In genomic region chr13:49877629-49878218, GRCh38 we compare ENCODE assay signal across 18 cellular contexts. TPM values are rescaled to one million over a fixed set of nuclear protein-coding genes. Genes with fewer than 3 reads are reported as not detected.
A peak's percentile ranks its signal among the peaks of the same experiment; 100 is the strongest.
DNase-seq lines count a peak whose midpoint lies in the region; ATAC-seq and TF ChIP-seq lines count a peak whose summit lies in the region.
"Had no signal": no experiment of that assay in that cellular context is flagged by ENCODE, and none has a peak within 500 bp of the region (broad histone marks: within the 10 kb centered on the region; RNA-seq: fewer than 3 reads in every experiment).

No MANE protein-coding gene starts in this region.

- no peak for TF ChIP-seq EP300 in Ishikawa (IDR thresholded peaks at IDR 0.05; ENCODE audit: borderline replicate concordance)

- peak; percentile 10 for DNase-seq in EL
- peak; percentile 24 for DNase-seq in SK-N-DZ (ENCODE audit: low spot score)
- DNase-seq in foreskin melanocyte: peak; percentile 6
- DNase-seq in Right ventricle myocardium inferior (ENCODE audit: missing footprints): no peak
- DNase-seq in stimulated activated CD4-positive, alpha-beta T cell treated with anti-CD3 and anti-CD28 coated beads, Interleukin-4, amount 100 ng/mL, for 24 hours: no peak
- DNase-seq: activated CD4-positive, alpha-beta T cell treated with anti-CD3 and anti-CD28 coated beads, Interleukin-2, amount 10 ng/mL, durations not matched to agents 7 days and 5 days; activated naive CD4-positive, alpha-beta T cell; anterior cingulate cortex; Calu3; cortex of kidney; NCI-H1694 treated with DMSO at 0.1 percent for 48 hours; NCI-H510A treated with DMSO at 0.1 percent for 48 hours; stimulated activated naive B cell treated with anti-CD40 and anti-IgM and Interleukin-4, amounts not matched to agents 10 μg/mL and 1 μg/mL and 100 μg/mL, for 72 hours; tibial artery had no signal

- ATAC-seq in Right ventricle myocardium inferior (no peak), HG02884 (IDR thresholded peaks at IDR 0.05; ENCODE audit: unreplicated experiment) (no peak), HG03439 (IDR thresholded peaks at IDR 0.05; ENCODE audit: unreplicated experiment) (no peak)
- ATAC-seq: natural killer cell treated with Interleukin-12 subunit alpha and Interleukin-12 subunit beta and Interleukin-15 and Interleukin-18, amount 100 ng/mL, for 72 hours; stimulated activated naive B cell treated with anti-CD40 and anti-IgM and Interleukin-4, amounts not matched to agents 10 μg/mL and 1 μg/mL and 100 μg/mL, for 72 hours had no signal

- no peak for TF ChIP-seq RAD21 in Ishikawa (IDR thresholded peaks at IDR 0.05; ENCODE audit: low read depth)

- intact Hi-C loops in Right ventricle myocardium inferior (cut with DNase I): no loop called here

TF ChIP-seq in Ishikawa, 13 proteins besides CTCF, POLR2A, EP300 and RAD21:
- TF ChIP-seq ZBTB7A (IDR thresholded peaks at IDR 0.05; ENCODE audit: low read depth) (no peak), EGR1 (IDR thresholded peaks at IDR 0.05) (no peak)
- TF ChIP-seq, protein P1, sequence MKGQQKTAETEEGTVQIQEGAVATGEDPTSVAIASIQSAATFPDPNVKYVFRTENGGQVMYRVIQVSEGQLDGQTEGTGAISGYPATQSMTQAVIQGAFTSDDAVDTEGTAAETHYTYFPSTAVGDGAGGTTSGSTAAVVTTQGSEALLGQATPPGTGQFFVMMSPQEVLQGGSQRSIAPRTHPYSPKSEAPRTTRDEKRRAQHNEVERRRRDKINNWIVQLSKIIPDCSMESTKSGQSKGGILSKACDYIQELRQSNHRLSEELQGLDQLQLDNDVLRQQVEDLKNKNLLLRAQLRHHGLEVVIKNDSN (IDR thresholded peaks at IDR 0.05): peak; percentile 43

RNA-seq across cellular contexts. Expression of gene SPRYD7, which starts 58.4 kb away (rescaled TPM):
- 5.4 and 8.8 TPM in 2 replicates for polyA plus RNA-seq in SK-N-DZ (2014; cell fraction: cytosol; rRNA removed)
- 4.8 and 6.4 TPM in 2 replicates for polyA plus RNA-seq in SK-N-DZ (2014; cell fraction: nucleus; rRNA removed)
- total RNA-seq in Right ventricle myocardium inferior: 11.4 TPM

Comparison
In these comparisons a context has a peak if more than half of its experiments do, and no peak if none do; other contexts are left out.
1. DNase-seq: peak in EL (single experiment), SK-N-DZ (single experiment) and foreskin melanocyte (single experiment); none in Right ventricle myocardium inferior (single experiment) and stimulated activated CD4-positive, alpha-beta T cell treated with anti-CD3 and anti-CD28 coated beads, Interleukin-4, amount 100 ng/mL, for 24 hours (single experiment).